ENCODE assay signal across 8 cellular contexts in genomic region chr7:5046397-5046732, GRCh38. TPM values are rescaled to one million over a fixed set of nuclear protein-coding genes. Genes with fewer than 3 reads are reported as not detected.
DNase-seq lines count a peak whose midpoint lies in the region; ATAC-seq and TF ChIP-seq lines count a peak whose summit lies in the region.
"Not testable (repeated sequence)": the region's sequence is repeated elsewhere in the genome, so short reads cannot be mapped to it uniquely, and the experiment has no call there.

No MANE protein-coding gene starts in this region.

- not testable (repeated sequence) for H3K27me3 ChIP-seq in MM.1S (replicated peaks; ENCODE audit: insufficient read depth, low read length); body of pancreas; vagina

- H3K36me3 ChIP-seq in MM.1S (replicated peaks; ENCODE audit: insufficient read depth, low read length); body of pancreas (replicated peaks in 1 of 2; ENCODE audit: insufficient read depth in 1 of 2, low read depth in 2 of 2): not testable (repeated sequence)
- H3K36me3 ChIP-seq in vagina = peaks cover 0 to 27% of the 10 kb centered on the region in 2 donors

- H3K27ac Mint-ChIP-seq in WTC11 (peak overlapping the region; percentile 19; the same call in 1 of the 2 replicates), memory B cell (peak overlapping the region; percentile 84)

- peak overlapping the region; percentile 88 for H3K4me3 Mint-ChIP-seq in WTC11
- peak overlapping the region; percentile 98 for H3K4me3 Mint-ChIP-seq in memory B cell

- intact Hi-C loops in body of pancreas (cut with DNase I); vagina (cut with DNase I): not testable (repeated sequence)

- H3K9me3 ChIP-seq in MM.1S (replicated peaks; ENCODE audit: insufficient read depth, low read length); body of pancreas; vagina: not testable (repeated sequence)

- not testable (repeated sequence) for H4K20me1 ChIP-seq in MM.1S (ENCODE audit: insufficient read depth, low read length)

- peaks cover 10% of the 10 kb centered on the region for H3K79me2 ChIP-seq in MM.1S (ENCODE audit: low read length)

- not testable (repeated sequence) for H3K4me1 ChIP-seq in MM.1S (ENCODE audit: low read length)
- peaks cover 13% of the 10 kb centered on the region for H3K4me1 ChIP-seq in body of pancreas
- H3K4me1 ChIP-seq in vagina = peaks cover 21% of the 10 kb centered on the region

- 0% methylated on average over 11 to 19 of the region's 20 CpGs for WGBS in body of pancreas, 2 donors

- not testable (repeated sequence) for TF ChIP-seq CTCF in MM.1S (IDR thresholded peaks at IDR 0.05; ENCODE audit: low read length); WTC11 (IDR thresholded peaks at IDR 0.05); body of pancreas (IDR thresholded peaks at IDR 0.05); fibroblast of the aortic adventitia (IDR thresholded peaks at IDR 0.05; ENCODE audit: insufficient read depth, low read length); retinal pigment epithelial cell (conservative IDR thresholded peaks at IDR 0.05; ENCODE audit: low read depth, low read length); vagina (IDR thresholded peaks at IDR 0.05)

- not testable (repeated sequence) for H3K27ac ChIP-seq in MM.1S (ENCODE audit: low read length)
- peak overlapping the region; percentile 71 to 87 (median 84) for H3K27ac ChIP-seq in body of pancreas
- peak overlapping the region; percentile 82 for H3K27ac ChIP-seq in vagina

- peaks cover 23% of the 10 kb centered on the region for H3K9me3 Mint-ChIP-seq in WTC11
- H3K9me3 Mint-ChIP-seq in memory B cell = not testable (repeated sequence)

- H3K4me1 Mint-ChIP-seq in WTC11 (peaks cover 10% of the 10 kb centered on the region), memory B cell (peaks cover 12% of the 10 kb centered on the region)

- not testable (repeated sequence) for DNase-seq in MM.1S; WTC11 (ENCODE audit: low spot score); body of pancreas; memory B cell (ENCODE audit: low spot score in 2 of 2); retinal pigment epithelial cell (ENCODE audit: low read depth); vagina (ENCODE audit: extremely low spot score in 2 of 2)
- peak; percentile 7 for DNase-seq in fibroblast of the aortic adventitia (ENCODE audit: low read depth)

- peaks cover 16% of the 10 kb centered on the region for H3K27me3 Mint-ChIP-seq in WTC11 (ENCODE audit: low read depth)
- not testable (repeated sequence) for H3K27me3 Mint-ChIP-seq in memory B cell

- H3K36me3 Mint-ChIP-seq in WTC11 (peaks cover 35% of the 10 kb centered on the region), memory B cell (peaks cover 18% of the 10 kb centered on the region)

- POLR2A ChIA-PET in WTC11 (lab: Charles Lee) = not testable (repeated sequence)

- peak overlapping the region; percentile 82 for H2AFZ ChIP-seq in MM.1S (ENCODE audit: low read length)

- CTCF ChIA-PET in WTC11 (lab: Charles Lee) = interaction anchor here (1.4 kb wide), 1 partner anchor 94 kb away, joined by 3 read pairs; no protein-coding TSS in a partner anchor

- not testable (repeated sequence) for H3K9me2 ChIP-seq in MM.1S (replicated peaks; ENCODE audit: insufficient read depth, low read length)

- H3K9ac ChIP-seq in MM.1S (ENCODE audit: low read length) = peak overlapping the region; percentile 85

- H3K4me3 ChIP-seq in GM08714 (ENCODE audit: low read length) (peak overlapping the region; percentile 60), MM.1S (ENCODE audit: low read length) (peak overlapping the region; percentile 74), body of pancreas (peak overlapping the region; percentile 67 to 73), fibroblast of the aortic adventitia (ENCODE audit: low read depth, low read length) (peak overlapping the region; percentile 79), retinal pigment epithelial cell (ENCODE audit: low read length) (peak overlapping the region; percentile 74), vagina (peak overlapping the region; percentile 63 to 81)

- not testable (repeated sequence) for ATAC-seq in WTC11, body of pancreas
- ATAC-seq in memory B cell (ENCODE audit: low read depth) = peak; percentile 5

- peak overlapping the region; percentile 82 for H3K4me2 ChIP-seq in MM.1S (ENCODE audit: low read depth, low read length)

- not testable (repeated sequence) for TF ChIP-seq POLR2A in body of pancreas (IDR thresholded peaks at IDR 0.05); vagina (IDR thresholded peaks at IDR 0.05)

- not testable (repeated sequence) for H3F3A ChIP-seq in MM.1S (ENCODE audit: insufficient read depth, low read length)

RNA-seq across cellular contexts. Expression of gene RBAK, which starts 0.7 kb away (rescaled TPM):
- total RNA-seq in WTC11 (2021) (13.5 to 14.5 TPM (median 14.2 TPM) in 3 replicates), body of pancreas (1 to 10 TPM; 7.6 to 7.8 TPM), fibroblast of the aortic adventitia (ENCODE audit: low replicate concordance) (9.1 and 10.2 TPM in 2 replicates), vagina (9.3 TPM)
